ENCODE assay signal across 1 cellular context in genomic region chr15:42932833-42933515, GRCh38.
TF ChIP-seq lines count a peak whose summit lies in the region.

No MANE protein-coding gene starts in this region.

TF ChIP-seq in GM23338, 12 proteins besides CTCF, POLR2A, EP300 and RAD21 (continued from another document):
- TF ChIP-seq ZNF462 (CRISPR knock-in tag; IDR thresholded peaks at IDR 0.05) (no peak), STAT1 (IDR thresholded peaks at IDR 0.05; ENCODE audit: unreplicated experiment) (no peak), NANOG (IDR thresholded peaks at IDR 0.05; ENCODE audit: borderline replicate concordance) (no peak), ZNF114 (CRISPR knock-in tag; IDR thresholded peaks at IDR 0.05) (no peak), EZH2 (IDR thresholded peaks at IDR 0.05; ENCODE audit: low read depth, unreplicated experiment) (no peak), CREB1 (CRISPR knock-in tag; IDR thresholded peaks at IDR 0.05; ENCODE audit: low read depth) (no peak), REST (IDR thresholded peaks at IDR 0.05; ENCODE audit: unreplicated experiment) (no peak), ETS1 (IDR thresholded peaks at IDR 0.05) (no peak), EZH2phosphoT487 (IDR thresholded peaks at IDR 0.05; ENCODE audit: unreplicated experiment) (no peak), JUNB (IDR thresholded peaks at IDR 0.05; ENCODE audit: unreplicated experiment) (no peak)
